ENCODE assay signal across 32 cellular contexts in genomic region chr18:13915391-13915790, GRCh38. TPM values are rescaled to one million over a fixed set of nuclear protein-coding genes. Genes with fewer than 3 reads are reported as not detected.
"Had no signal": no experiment of that assay in that cellular context is flagged by ENCODE, and none has a peak within 500 bp of the region (broad histone marks: within the 10 kb centered on the region; RNA-seq: fewer than 3 reads in every experiment).

Gene MC2R (minus strand): TSS chr18:13915536. CDS start chr18:13885518, 30,018 bp downstream.

- H3K27me3 Mint-ChIP-seq: activated CD4-positive, alpha-beta memory T cell treated with anti-CD3 and anti-CD28 coated beads, Interleukin-2, amount 10 ng/mL, durations not matched to agents 7 days and 5 days had no signal

- H3K4me1 ChIP-seq: body of pancreas, foreskin keratinocyte, gastrocnemius medialis had no signal

- H3K4me1 Mint-ChIP-seq: activated CD4-positive, alpha-beta memory T cell treated with anti-CD3 and anti-CD28 coated beads, Interleukin-2, amount 10 ng/mL, durations not matched to agents 7 days and 5 days; activated CD4-positive, alpha-beta T cell treated with anti-CD3 and anti-CD28 coated beads, Interleukin-2, amount 10 ng/mL, durations not matched to agents 7 days and 5 days; activated T-helper 17 cell treated with anti-CD3 and anti-CD28 coated beads, Interleukin-2, amount 50 U/mL, for 72 hours; WTC11 had no signal

- H3K9me3 Mint-ChIP-seq: activated CD4-positive, alpha-beta memory T cell treated with anti-CD3 and anti-CD28 coated beads, Interleukin-2, amount 10 ng/mL, durations not matched to agents 7 days and 5 days; activated CD4-positive, alpha-beta T cell treated with anti-CD3 and anti-CD28 coated beads, Interleukin-2, amount 10 ng/mL, durations not matched to agents 7 days and 5 days; activated T-cell treated with anti-CD3 and anti-CD28 coated beads, Interleukin-2, amount 50 U/mL, for 24 hours; activated T-cell treated with anti-CD3 and anti-CD28 coated beads, Interleukin-2, amount 50 U/mL, for 72 hours; activated T-helper 17 cell treated with anti-CD3 and anti-CD28 coated beads, Interleukin-2, amount 50 U/mL, for 72 hours; WTC11 had no signal

- H3K27me3 ChIP-seq: body of pancreas, foreskin keratinocyte, gastrocnemius medialis, heart left ventricle had no signal

- DNase-seq: activated CD4-positive, alpha-beta memory T cell treated with anti-CD3 and anti-CD28 coated beads, Interleukin-2, amount 10 ng/mL, durations not matched to agents 7 days and 5 days; activated CD4-positive, alpha-beta T cell treated with anti-CD3 and anti-CD28 coated beads for 1 hour; activated CD4-positive, alpha-beta T cell treated with anti-CD3 and anti-CD28 coated beads for 4 hours; activated CD4-positive, alpha-beta T cell treated with anti-CD3 and anti-CD28 coated beads, Interleukin-2, amount 10 ng/mL, durations not matched to agents 7 days and 5 days; activated CD4-positive, alpha-beta T cell treated with anti-CD3 and anti-CD28 coated beads, Interleukin-2, amount 50 U/mL, for 4 hours; activated CD8-positive, alpha-beta memory T cell treated with anti-CD3 and anti-CD28 coated beads, Interleukin-2, amount 50 U/mL, for 48 hours; activated effector memory CD4-positive, alpha-beta T cell treated with Interleukin-2 at 50 U/mL for 16 hours; activated gamma-delta T cell treated with Interleukin-2 at 50 U/mL for 16 hours; activated naive CD4-positive, alpha-beta T cell treated with anti-CD3 and anti-CD28 coated beads, Interleukin-2, amount 50 U/mL, for 16 hours; activated naive CD4-positive, alpha-beta T cell treated with Interleukin-2 at 50 U/mL for 16 hours; activated T-cell treated with anti-CD3 and anti-CD28 coated beads for 4 hours; activated T-cell treated with anti-CD3 and anti-CD28 coated beads, Interleukin-2, amount 50 U/mL, for 24 hours; activated T-cell treated with anti-CD3 and anti-CD28 coated beads, Interleukin-2, amount 50 U/mL, for 72 hours; aorta; effector CD8-positive, alpha-beta T cell; gastrocnemius medialis; glutamatergic neuron; T-helper 2 cell had no signal

- FAIRE-seq: colon had no signal

- H3K27ac Mint-ChIP-seq: activated CD4-positive, alpha-beta memory T cell treated with anti-CD3 and anti-CD28 coated beads, Interleukin-2, amount 10 ng/mL, durations not matched to agents 7 days and 5 days; activated CD4-positive, alpha-beta T cell treated with anti-CD3 and anti-CD28 coated beads, Interleukin-2, amount 10 ng/mL, durations not matched to agents 7 days and 5 days; activated naive CD8-positive, alpha-beta T cell; activated T-cell treated with anti-CD3 and anti-CD28 coated beads, Interleukin-2, amount 50 U/mL, for 24 hours; activated T-cell treated with anti-CD3 and anti-CD28 coated beads, Interleukin-2, amount 50 U/mL, for 72 hours; activated T-helper 17 cell treated with anti-CD3 and anti-CD28 coated beads, Interleukin-2, amount 50 U/mL, for 72 hours; WTC11 had no signal

- H3K27ac ChIP-seq: body of pancreas, foreskin keratinocyte, gastrocnemius medialis, VCaP had no signal

- H3K36me3 Mint-ChIP-seq: activated naive CD8-positive, alpha-beta T cell; WTC11 had no signal

- H3K36me3 ChIP-seq: gastrocnemius medialis, heart left ventricle had no signal

- H3K9me3 ChIP-seq: body of pancreas, gastrocnemius medialis, heart left ventricle had no signal

- H3K4me3 Mint-ChIP-seq: activated CD4-positive, alpha-beta memory T cell treated with anti-CD3 and anti-CD28 coated beads, Interleukin-2, amount 10 ng/mL, durations not matched to agents 7 days and 5 days; activated CD4-positive, alpha-beta T cell treated with anti-CD3 and anti-CD28 coated beads, Interleukin-2, amount 10 ng/mL, durations not matched to agents 7 days and 5 days; activated naive CD8-positive, alpha-beta T cell; activated T-cell treated with anti-CD3 and anti-CD28 coated beads, Interleukin-2, amount 50 U/mL, for 24 hours; activated T-cell treated with anti-CD3 and anti-CD28 coated beads, Interleukin-2, amount 50 U/mL, for 72 hours; activated T-helper 17 cell treated with anti-CD3 and anti-CD28 coated beads, Interleukin-2, amount 50 U/mL, for 72 hours; WTC11 had no signal

- H3K4me3 ChIP-seq: body of pancreas, gastrocnemius medialis, heart left ventricle had no signal

RNA-seq across cellular contexts. Expression of gene MC2R, which starts in this region (rescaled TPM):
- total RNA-seq: activated CD4-positive, alpha-beta memory T cell treated with anti-CD3 and anti-CD28 coated beads, Interleukin-2, amount 10 ng/mL, durations not matched to agents 7 days and 5 days; activated CD4-positive, alpha-beta T cell treated with anti-CD3 and anti-CD28 coated beads, Interleukin-2, amount 10 ng/mL, durations not matched to agents 7 days and 5 days; activated T-cell treated with anti-CD3 and anti-CD28 coated beads, Interleukin-2, amount 50 U/mL, for 72 hours; activated T-helper 17 cell treated with anti-CD3 and anti-CD28 coated beads, Interleukin-2, amount 50 U/mL, for 72 hours; aorta; body of pancreas; chondrocyte; dermis microvascular lymphatic vessel endothelial cell; epithelial cell of proximal tubule; esophagus mucosa; foreskin keratinocyte; gastrocnemius medialis; heart left ventricle; T-helper 1 cell treated with Interleukin-12 subunit alpha and Interleukin-12 subunit beta and Interleukin-4 antibody, amounts not matched to agents 30 ng/mL and 1 ng/mL, for 36 hours; WTC11 had no signal
- polyA plus RNA-seq: adipose tissue, aorta, foreskin keratinocyte, heart left ventricle had no signal
